ENCODE assay signal across 8 cellular contexts in genomic region chr12:56333197-56333678, GRCh38. TPM values are rescaled to one million over a fixed set of nuclear protein-coding genes. Genes with fewer than 3 reads are reported as not detected.
DNase-seq lines count a peak whose midpoint lies in the region; ATAC-seq, FAIRE-seq and TF ChIP-seq lines count a peak whose summit lies in the region.

No MANE protein-coding gene starts in this region.

- H3K4me1 ChIP-seq in KMS-11 (ENCODE audit: low read depth, poor library complexity, severe bottlenecking) (peaks cover 42% of the 10 kb centered on the region), muscle layer of duodenum (ENCODE audit: control insufficient read depth in 1 of 2, insufficient read depth in 2 of 2, low read length in 2 of 2) (peaks cover 0 to 12% of the 10 kb centered on the region in 2 donors)

- H3K36me3 ChIP-seq in KMS-11 (ENCODE audit: insufficient read depth): no peaks in the 10 kb centered on the region
- peaks cover 0 to 4% of the 10 kb centered on the region in 2 donors for H3K36me3 ChIP-seq in muscle layer of duodenum (ENCODE audit: control insufficient read depth in 1 of 2, insufficient read depth in 2 of 2, low read length in 2 of 2)

- TF ChIP-seq POLR2A in GM12892 (IDR thresholded peaks at IDR 0.05; ENCODE audit: low read depth, low read length): no peak

- ATAC-seq in GM19328 (IDR thresholded peaks at IDR 0.05; ENCODE audit: unreplicated experiment): no peak

- peak overlapping the region; percentile 90 for H2AFZ ChIP-seq in KMS-11 (ENCODE audit: low read depth)

- H3K9me3 ChIP-seq in muscle layer of duodenum (ENCODE audit: control insufficient read depth in 1 of 2, low read length in 2 of 2): no peaks in the 10 kb centered on the region

- H3K27ac ChIP-seq in C4-2B (peak overlapping the region; percentile 92), KMS-11 (peak overlapping the region; percentile 78), cingulate gyrus (ENCODE audit: low read depth, low read length) (peak overlapping the region; percentile 99), muscle layer of duodenum (ENCODE audit: low read length) (peak overlapping the region; percentile 100)

- peak overlapping the region; percentile 72 for H3K4me3 ChIP-seq in KMS-11 (IDR thresholded peaks at IDR 0.05; ENCODE audit: insufficient read depth, low read depth, low read length)
- peak overlapping the region; percentile 62 to 94 for H3K4me3 ChIP-seq in muscle layer of duodenum (ENCODE audit: low read depth in 1 of 2, low read length in 2 of 2)

- DNase-seq in NCI-H2107 (lab: John Stamatoyannopoulos, UW): no peak
- DNase-seq in GM12892 (ENCODE audit: insufficient read length): no peak
- no peak for DNase-seq in SW 1271 (lab: John Stamatoyannopoulos, UW)

- H4K20me1 ChIP-seq in KMS-11 (ENCODE audit: insufficient read depth): no peaks in the 10 kb centered on the region

- no peaks in the 10 kb centered on the region for H3K27me3 ChIP-seq in KMS-11 (ENCODE audit: insufficient read depth, low read depth)
- no peaks in the 10 kb centered on the region for H3K27me3 ChIP-seq in muscle layer of duodenum (ENCODE audit: low read depth, low read length)

- peak overlapping the region; percentile 79 for H3K9ac ChIP-seq in KMS-11

- 0 out of 2 replicates have a peak, but pooled peaks cover 5% of the 10 kb centered on the region for H3K79me2 ChIP-seq in KMS-11 (ENCODE audit: insufficient read depth, low read depth)

- no peak for FAIRE-seq in GM12892 (lab: Jason Lieb, UNC)

- peak overlapping the region; percentile 97 for H3K4me2 ChIP-seq in KMS-11

- TF ChIP-seq CTCF in C4-2B (conservative IDR thresholded peaks at IDR 0.05): no peak
- no peak for TF ChIP-seq CTCF in KMS-11 (conservative IDR thresholded peaks at IDR 0.05; ENCODE audit: low read depth, low read length)

RNA-seq across cellular contexts. Expression of gene PAN2, which starts 0.6 kb away (rescaled TPM):
- polyA plus RNA-seq in GM12892 (2012; ENCODE audit: missing spikeins): 55.7 TPM

RNA-seq across cellular contexts. Expression of gene IL23A, which starts 5.4 kb away (rescaled TPM):
- 11.2 TPM for polyA plus RNA-seq in GM12892 (2012; ENCODE audit: missing spikeins)

RNA-seq across cellular contexts. Expression of gene CNPY2, which starts 17.4 kb away (rescaled TPM):
- 115 TPM for polyA plus RNA-seq in GM12892 (2012; ENCODE audit: missing spikeins)

RNA-seq across cellular contexts. Expression of gene STAT2, which starts 26.7 kb away (rescaled TPM):
- polyA plus RNA-seq in GM12892 (2012; ENCODE audit: missing spikeins): 79.0 TPM

RNA-seq across cellular contexts. Expression of gene APOF, which starts 29.4 kb away (rescaled TPM):
- polyA plus RNA-seq in GM12892 (2012; ENCODE audit: missing spikeins): 0.19 TPM
